Comparison of ENCODE assay signal across 1 cellular context in the genomic region with DNA sequence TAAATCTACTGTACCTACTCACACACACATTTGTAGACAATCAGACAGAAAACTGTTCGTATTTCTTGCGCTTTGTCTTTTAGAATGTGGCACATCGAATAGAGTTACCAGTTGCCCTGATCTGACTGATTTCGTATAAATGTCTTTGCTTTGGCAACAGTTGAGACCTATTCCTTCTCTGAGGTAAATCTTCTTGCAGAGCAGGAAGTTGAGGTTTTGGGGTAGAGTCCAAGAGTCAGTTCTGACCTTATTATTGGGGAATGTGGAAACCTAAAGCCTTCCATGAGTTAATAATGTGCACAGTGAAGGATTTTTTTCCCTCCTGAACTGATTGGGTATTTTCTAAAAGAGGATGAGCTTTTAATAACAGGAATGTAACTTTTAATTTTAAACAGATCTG.
TF ChIP-seq lines count a peak whose summit lies in the region.

No MANE protein-coding gene starts in this region.

TF ChIP-seq in Ishikawa, 13 proteins besides CTCF, POLR2A, EP300 and RAD21 (continued from another document):
- TF ChIP-seq REST (IDR thresholded peaks at IDR 0.05; ENCODE audit: low read depth), result no peak
- no peak for TF ChIP-seq ZBTB7A (IDR thresholded peaks at IDR 0.05; ENCODE audit: low read depth)
- peak; percentile 82 for TF ChIP-seq TEAD4 (IDR thresholded peaks at IDR 0.05)
- TF ChIP-seq EGR1 (IDR thresholded peaks at IDR 0.05), result no peak
- TF ChIP-seq MAX (IDR thresholded peaks at IDR 0.05), result no peak
- peak; percentile 79 for TF ChIP-seq FOXM1 (IDR thresholded peaks at IDR 0.05; ENCODE audit: borderline replicate concordance, low read depth)
- TF ChIP-seq YY1 (IDR thresholded peaks at IDR 0.05; ENCODE audit: low read depth), result no peak
TF ChIP-seq in Ishikawa: peak in this region for 5.
